10 cellular contexts compared by ENCODE assay signal in genomic region chr10:24465124-24465874, GRCh38.
A peak's percentile ranks its signal among the peaks of the same experiment; 100 is the strongest.
DNase-seq lines count a peak whose midpoint lies in the region; ATAC-seq and TF ChIP-seq lines count a peak whose summit lies in the region.
"Had no signal": no experiment of that assay in that cellular context is flagged by ENCODE, and none has a peak within 500 bp of the region (broad histone marks: within the 10 kb centered on the region; RNA-seq: fewer than 3 reads in every experiment).

No MANE protein-coding gene starts in this region.

- no peak for DNase-seq in activated T-cell treated with anti-CD3 and anti-CD28 coated beads, Interleukin-2, amount 50 U/mL, for 72 hours
- no peak for DNase-seq in activated T-cell treated with anti-CD3 and anti-CD28 coated beads, Interleukin-2, amount 50 U/mL, for 24 hours
- DNase-seq in kidney glomerular epithelial cell (lab: John Stamatoyannopoulos, UW) (peak; percentile 61), tibial nerve (ENCODE audit: low spot score in 2 of 2) (no peak), COLO829 (ENCODE audit: low spot score) (no peak), nucleus accumbens (lab: John Stamatoyannopoulos, UW) (no peak), CD1c-positive myeloid dendritic cell (ENCODE audit: extremely low spot score) (no peak)
- DNase-seq: CD8-positive, alpha-beta memory T cell; NCI-H1092 had no signal

- H3K9me3 Mint-ChIP-seq in activated T-cell treated with anti-CD3 and anti-CD28 coated beads, Interleukin-2, amount 50 U/mL, for 72 hours = peaks cover 0 to 2% of the 10 kb centered on the region in 2 donors
- H3K9me3 Mint-ChIP-seq in activated T-cell treated with anti-CD3 and anti-CD28 coated beads, Interleukin-2, amount 50 U/mL, for 24 hours = no peaks in the 10 kb centered on the region
- peaks cover 4% of the 10 kb centered on the region for H3K9me3 Mint-ChIP-seq in activated T-helper 17 cell treated with anti-CD3 and anti-CD28 coated beads, Interleukin-2, amount 50 U/mL, for 72 hours
- H3K9me3 Mint-ChIP-seq: CD8-positive, alpha-beta memory T cell had no signal

- no peak overlapping the region for H3K27ac Mint-ChIP-seq in activated T-cell treated with anti-CD3 and anti-CD28 coated beads, Interleukin-2, amount 50 U/mL, for 72 hours
- no peak overlapping the region for H3K27ac Mint-ChIP-seq in activated T-cell treated with anti-CD3 and anti-CD28 coated beads, Interleukin-2, amount 50 U/mL, for 24 hours
- peak overlapping the region; percentile 86 for H3K27ac Mint-ChIP-seq in activated T-helper 17 cell treated with anti-CD3 and anti-CD28 coated beads, Interleukin-2, amount 50 U/mL, for 72 hours

- no peak for TF ChIP-seq CTCF in tibial nerve (IDR thresholded peaks at IDR 0.05)

- H3K36me3 Mint-ChIP-seq in activated T-cell treated with anti-CD3 and anti-CD28 coated beads, Interleukin-2, amount 50 U/mL, for 72 hours (ENCODE audit: insufficient read depth in 2 of 2) = no peaks in the 10 kb centered on the region
- H3K36me3 Mint-ChIP-seq in activated T-cell treated with anti-CD3 and anti-CD28 coated beads, Interleukin-2, amount 50 U/mL, for 24 hours (ENCODE audit: low read depth) = no peaks in the 10 kb centered on the region
- peaks cover 5% of the 10 kb centered on the region for H3K36me3 Mint-ChIP-seq in activated T-helper 17 cell treated with anti-CD3 and anti-CD28 coated beads, Interleukin-2, amount 50 U/mL, for 72 hours (ENCODE audit: low read depth)
- H3K36me3 Mint-ChIP-seq: CD8-positive, alpha-beta memory T cell had no signal

- H3K4me3 ChIP-seq in tibial nerve = peak overlapping the region in 1 of 4 donors; percentile 13

- H3K27me3 ChIP-seq in tibial nerve = no peaks in the 10 kb centered on the region

- peak overlapping the region; percentile 67 to 75 for H3K4me3 Mint-ChIP-seq in activated T-cell treated with anti-CD3 and anti-CD28 coated beads, Interleukin-2, amount 50 U/mL, for 72 hours
- no peak overlapping the region for H3K4me3 Mint-ChIP-seq in activated T-cell treated with anti-CD3 and anti-CD28 coated beads, Interleukin-2, amount 50 U/mL, for 24 hours
- H3K4me3 Mint-ChIP-seq in activated T-helper 17 cell treated with anti-CD3 and anti-CD28 coated beads, Interleukin-2, amount 50 U/mL, for 72 hours = peak overlapping the region; percentile 72

- TF ChIP-seq EP300 in tibial nerve (IDR thresholded peaks at IDR 0.05) = peak; percentile 30 to 50

- no peaks in the 10 kb centered on the region for H3K9me3 ChIP-seq in tibial nerve

- 79 to 85% methylated on average over 14 of the region's 14 CpGs for WGBS in tibial nerve, 2 donors

- H3K4me1 ChIP-seq in tibial nerve = peaks cover 0 to 27% (median 8%) of the 10 kb centered on the region in 4 donors

- peaks cover 44% of the 10 kb centered on the region for H3K4me1 Mint-ChIP-seq in activated T-cell treated with anti-CD3 and anti-CD28 coated beads, Interleukin-2, amount 50 U/mL, for 72 hours (ENCODE audit: low read depth)
- peaks cover 47% of the 10 kb centered on the region for H3K4me1 Mint-ChIP-seq in activated T-cell treated with anti-CD3 and anti-CD28 coated beads, Interleukin-2, amount 50 U/mL, for 24 hours (ENCODE audit: low read depth)
- H3K4me1 Mint-ChIP-seq in activated T-helper 17 cell treated with anti-CD3 and anti-CD28 coated beads, Interleukin-2, amount 50 U/mL, for 72 hours = peaks cover 37% of the 10 kb centered on the region

- H3K27me3 Mint-ChIP-seq in activated T-cell treated with anti-CD3 and anti-CD28 coated beads, Interleukin-2, amount 50 U/mL, for 72 hours (ENCODE audit: low read depth) = peaks cover 59% of the 10 kb centered on the region
- H3K27me3 Mint-ChIP-seq in activated T-cell treated with anti-CD3 and anti-CD28 coated beads, Interleukin-2, amount 50 U/mL, for 24 hours = peaks cover 25% of the 10 kb centered on the region
- H3K27me3 Mint-ChIP-seq in activated T-helper 17 cell treated with anti-CD3 and anti-CD28 coated beads, Interleukin-2, amount 50 U/mL, for 72 hours = peaks cover 18% of the 10 kb centered on the region

- no peak for TF ChIP-seq POLR2A in tibial nerve (IDR thresholded peaks at IDR 0.05)

- no peak for ATAC-seq in activated T-cell treated with anti-CD3 and anti-CD28 coated beads, Interleukin-2, amount 50 U/mL, for 72 hours (replicated peaks in 1 of 2)
- ATAC-seq in activated T-helper 17 cell treated with anti-CD3 and anti-CD28 coated beads, Interleukin-2, amount 50 U/mL, for 72 hours (replicated peaks) = no peak

- peak overlapping the region; percentile 25 to 77 (median 56) for H3K27ac ChIP-seq in tibial nerve

- no peaks in the 10 kb centered on the region for H3K36me3 ChIP-seq in tibial nerve
